8 cellular contexts compared by ENCODE assay signal in genomic region chr9:2015581-2016410, GRCh38. TPM values are rescaled to one million over a fixed set of nuclear protein-coding genes. Genes with fewer than 3 reads are reported as not detected.
DNase-seq lines count a peak whose midpoint lies in the region; ATAC-seq and TF ChIP-seq lines count a peak whose summit lies in the region.

No MANE protein-coding gene starts in this region.

- DNase-seq in NCI-H2029 (lab: John Stamatoyannopoulos, UW) (peak; percentile 4), NCI-H2029 treated with DMSO at 0.1 percent for 48 hours (lab: John Stamatoyannopoulos, UW) (no peak), T-helper 9 cell (peak; percentile 38), body of pancreas (peak; percentile 58 to 75 (median 64)), sigmoid colon (peak; percentile 83)

- no peak for TF ChIP-seq POLR2A in body of pancreas (IDR thresholded peaks at IDR 0.05)
- no peak for TF ChIP-seq POLR2A in sigmoid colon (IDR thresholded peaks at IDR 0.05)

- H3K27ac Mint-ChIP-seq in IgD-negative memory B cell = peak overlapping the region; percentile 93 to 97 (median 96)

- H3K4me1 Mint-ChIP-seq in IgD-negative memory B cell = peaks cover 20 to 24% (median 21%) of the 10 kb centered on the region in 3 donors

- ATAC-seq in body of pancreas (peak; percentile 13), HG03565 (IDR thresholded peaks at IDR 0.05; ENCODE audit: unreplicated experiment) (no peak)

- no peaks in the 10 kb centered on the region for H3K9me3 Mint-ChIP-seq in IgD-negative memory B cell

- H3K9ac ChIP-seq in iPS-15b (ENCODE audit: low read depth, low read length) = no peak overlapping the region

- H3K36me3 ChIP-seq in body of pancreas (replicated peaks in 1 of 2; ENCODE audit: insufficient read depth in 1 of 2, low read depth in 2 of 2) (no peaks in the 10 kb centered on the region), iPS-15b (ENCODE audit: control insufficient read depth, insufficient read depth, low read length) (peaks cover 2% of the 10 kb centered on the region), sigmoid colon (no peaks in the 10 kb centered on the region)

- H3K36me3 Mint-ChIP-seq in IgD-negative memory B cell = peaks cover 4% of the 10 kb centered on the region

- peak overlapping the region; percentile 90 to 100 (median 100) for H3K4me3 Mint-ChIP-seq in IgD-negative memory B cell

- 0% methylated on average over 29 to 59 of the region's 59 CpGs for WGBS in body of pancreas, 2 donors
- WGBS in sigmoid colon, 2 donors = 0% methylated on average over 59 of the region's 59 CpGs

- H3K4me1 ChIP-seq in body of pancreas = peaks cover 33% of the 10 kb centered on the region
- peaks cover 13% of the 10 kb centered on the region for H3K4me1 ChIP-seq in iPS-15b (ENCODE audit: control insufficient read depth, insufficient read depth, low read length)
- H3K4me1 ChIP-seq in sigmoid colon = peaks cover 0 to 41% (median 35%) of the 10 kb centered on the region in 4 donors

- H3K4me3 ChIP-seq in body of pancreas (peak overlapping the region; percentile 29 to 81), iPS-15b (ENCODE audit: low read depth, low read length) (peak overlapping the region; percentile 89), sigmoid colon (peak overlapping the region; percentile 63 to 89 (median 85))

- H3K9me3 ChIP-seq in body of pancreas (no peaks in the 10 kb centered on the region), iPS-15b (ENCODE audit: control insufficient read depth, insufficient read depth, low read length) (no peaks in the 10 kb centered on the region), sigmoid colon (no peaks in the 10 kb centered on the region)

- no peak for TF ChIP-seq CTCF in body of pancreas (IDR thresholded peaks at IDR 0.05)
- no peak for TF ChIP-seq CTCF in sigmoid colon (IDR thresholded peaks at IDR 0.05)

- intact Hi-C loops in body of pancreas (cut with DNase I) (no loop called here), sigmoid colon (cut with DNase I) (loop anchor here (10.0 kb wide), 4 partner anchors 219 to 1509 kb away; partner anchors contain the start of genes PUM3 and RFX3)

- TF ChIP-seq EP300 in sigmoid colon (IDR thresholded peaks at IDR 0.05) = no peak

- H3K27me3 Mint-ChIP-seq in IgD-negative memory B cell = peaks cover 2% of the 10 kb centered on the region

- H3K27ac ChIP-seq in body of pancreas (peak overlapping the region; percentile 88 to 99 (median 98)), sigmoid colon (peak overlapping the region; percentile 96 to 98 (median 96))

- H3K27me3 ChIP-seq in body of pancreas = no peaks in the 10 kb centered on the region
- H3K27me3 ChIP-seq in iPS-15b (ENCODE audit: control insufficient read depth, insufficient read depth, low read length) = peaks cover 52% of the 10 kb centered on the region
- no peaks in the 10 kb centered on the region for H3K27me3 ChIP-seq in sigmoid colon

RNA-seq across cellular contexts. Expression of gene SMARCA2, which starts 0.6 kb away (rescaled TPM):
- polyA plus RNA-seq in IgD-negative memory B cell (24.9 TPM), sigmoid colon (10 to 100 TPM; 32.1 to 45.9 (median 42.6) TPM)
- total RNA-seq in body of pancreas (100 to 1,000 TPM in 1 of 2 donors, 10 to 100 TPM in 1; 83.8 to 117 TPM), sigmoid colon (100 to 1,000 TPM in 1 of 4 donors, 10 to 100 TPM in 3; 75.0 to 209 (median 88.9) TPM)
